8 cellular contexts compared by ENCODE assay signal in the genomic region with DNA sequence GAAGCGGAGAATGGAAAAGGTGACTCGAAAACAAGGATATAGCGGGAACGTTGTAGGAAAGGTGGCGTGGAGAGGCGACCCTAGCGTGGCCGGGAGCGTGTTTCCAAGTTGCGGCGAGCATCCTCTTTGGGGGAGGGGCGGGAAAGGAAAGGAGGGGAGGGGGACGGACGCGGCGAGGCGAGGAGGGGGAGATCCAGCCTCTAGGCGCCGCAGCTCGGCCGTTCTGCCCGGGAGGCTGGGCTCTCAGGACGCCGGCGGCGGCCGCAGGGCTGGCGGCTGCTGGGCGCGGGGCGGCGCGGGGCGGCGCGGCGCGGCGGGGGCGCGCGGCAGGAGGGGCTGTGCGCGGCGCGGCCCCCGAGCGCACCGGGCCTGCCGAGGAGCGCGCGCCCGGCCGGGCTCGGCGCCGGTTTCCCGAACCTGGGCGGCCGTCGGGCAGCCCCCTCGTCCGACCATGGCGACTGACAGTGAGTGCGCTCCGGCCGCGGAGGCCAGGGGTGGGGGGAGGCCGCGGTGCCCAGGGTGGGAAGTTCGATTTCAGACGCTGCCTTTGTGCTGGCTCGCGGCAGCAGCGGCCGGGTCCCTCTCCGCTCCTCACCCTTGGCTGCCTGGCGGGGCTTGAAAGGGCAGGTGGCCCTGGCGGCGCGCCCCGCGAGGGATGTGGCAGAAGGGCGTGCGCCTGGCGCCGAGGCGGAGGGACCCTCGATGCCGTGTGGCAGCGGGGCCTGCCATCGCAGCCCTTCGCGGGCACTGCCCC. TPM values are rescaled to one million over a fixed set of nuclear protein-coding genes. Genes with fewer than 3 reads are reported as not detected.
A peak's percentile ranks its signal among the peaks of the same experiment; 100 is the strongest.
DNase-seq lines count a peak whose midpoint lies in the region; ATAC-seq and TF ChIP-seq lines count a peak whose summit lies in the region.

SYT16 (plus strand) TSS at position 357 of the 754 bp plus-strand sequence.

- H2AFZ ChIP-seq in fibroblast of lung (ENCODE audit: low read length) = peak within 1 kb of the TSS; percentile 57
- no peak within 1 kb of the TSS for H2AFZ ChIP-seq in osteoblast (ENCODE audit: low read length)

- no peak for TF ChIP-seq CTCF in WERI-Rb-1 (IDR thresholded peaks at IDR 0.05; ENCODE audit: low read depth, low read length)
- no peak for TF ChIP-seq CTCF in fibroblast of lung (conservative IDR thresholded peaks at IDR 0.05 in 1 of 2, IDR thresholded peaks at IDR 0.05 in 1 of 2; ENCODE audit: low read depth in 1 of 2, low read length in 2 of 2)
- no peak for TF ChIP-seq CTCF in osteoblast (IDR thresholded peaks at IDR 0.05; ENCODE audit: extremely low read depth, low read depth, low read length)

- H3K27ac ChIP-seq in WERI-Rb-1 (no peak within 1 kb of the TSS), fibroblast of lung (ENCODE audit: insufficient read depth, low read length) (no peak within 1 kb of the TSS), osteoblast (ENCODE audit: low read depth, low read length) (no peak within 1 kb of the TSS)

- no peak within 1 kb of the TSS for H3K9ac ChIP-seq in fibroblast of lung (ENCODE audit: insufficient read depth, low read length)

- no peaks in the 10 kb centered on the region for H3K79me2 ChIP-seq in fibroblast of lung (ENCODE audit: control insufficient read depth, insufficient read depth, low read length)
- H3K79me2 ChIP-seq in osteoblast (ENCODE audit: insufficient read depth, low read length) = no peaks in the 10 kb centered on the region

- H4K20me1 ChIP-seq in fibroblast of lung (ENCODE audit: control insufficient read depth, extremely low read depth, insufficient read depth, low read length) (no peaks in the 10 kb centered on the region), osteoblast (ENCODE audit: insufficient read depth, low read length) (no peaks in the 10 kb centered on the region)

- ATAC-seq in GM21390 (IDR thresholded peaks at IDR 0.05; ENCODE audit: unreplicated experiment) = no peak

- H3K36me3 ChIP-seq in WERI-Rb-1 = no peaks in the 10 kb centered on the region
- no peaks in the 10 kb centered on the region for H3K36me3 ChIP-seq in fibroblast of lung (ENCODE audit: control insufficient read depth, insufficient read depth, low read length)
- no peaks in the 10 kb centered on the region for H3K36me3 ChIP-seq in osteoblast (ENCODE audit: insufficient read depth, low read length)

- H3K4me2 ChIP-seq in fibroblast of lung (ENCODE audit: extremely low read depth, insufficient read depth, low read length) (peak within 1 kb of the TSS; percentile 75), osteoblast (ENCODE audit: insufficient read depth, low read length) (peak within 1 kb of the TSS; percentile 66)

- no peaks in the 10 kb centered on the region for H3K4me1 ChIP-seq in fibroblast of lung (ENCODE audit: control insufficient read depth, extremely low read depth, insufficient read depth, low read length)
- H3K4me1 ChIP-seq in osteoblast (ENCODE audit: insufficient read depth, low read length) = no peaks in the 10 kb centered on the region

- DNase-seq in DMS53 (lab: John Stamatoyannopoulos, UW) = peak; percentile 53
- DNase-seq in DMS53 treated with DMSO at 0.1 percent for 48 hours (lab: John Stamatoyannopoulos, UW; ENCODE audit: unreplicated experiment) = no peak
- peak; percentile 37 for DNase-seq in WERI-Rb-1
- peak in 1 of 2 donors; percentile 7 for DNase-seq in fibroblast of lung (ENCODE audit: low read depth in 2 of 2)
- DNase-seq in osteoblast (ENCODE audit: insufficient read length, low spot score, missing footprints) = peak; percentile 92
- DNase-seq in cerebellar nuclear complex (lab: John Stamatoyannopoulos, UW) = no peak
- DNase-seq in amniotic stem cell (lab: John Stamatoyannopoulos, UW) = no peak

- H3K27me3 ChIP-seq in WERI-Rb-1 (ENCODE audit: insufficient read depth, low read depth, severe bottlenecking) = peaks cover 6% of the 10 kb centered on the region
- peaks cover 11% of the 10 kb centered on the region for H3K27me3 ChIP-seq in fibroblast of lung (ENCODE audit: control insufficient read depth, insufficient read depth, low read length)
- peaks cover 46% of the 10 kb centered on the region for H3K27me3 ChIP-seq in osteoblast (ENCODE audit: insufficient read depth, low read length)

- peak within 1 kb of the TSS; percentile 48 for H3K4me3 ChIP-seq in WERI-Rb-1 (ENCODE audit: low read depth, low read length)
- peak within 1 kb of the TSS; percentile 7 to 57 (median 44) for H3K4me3 ChIP-seq in fibroblast of lung (replicated peaks in 1 of 4; ENCODE audit: control extremely low read depth in 1 of 4, insufficient read depth in 1 of 4, low read depth in 3 of 4, low read length in 4 of 4)
- peak within 1 kb of the TSS; percentile 64 for H3K4me3 ChIP-seq in osteoblast (ENCODE audit: insufficient read depth, low read length)

- H3K9me3 ChIP-seq in WERI-Rb-1 (ENCODE audit: severe bottlenecking) = no peaks in the 10 kb centered on the region
- H3K9me3 ChIP-seq in fibroblast of lung (ENCODE audit: control insufficient read depth, insufficient read depth, low read depth, low read length) = no peaks in the 10 kb centered on the region
- no peaks in the 10 kb centered on the region for H3K9me3 ChIP-seq in osteoblast (ENCODE audit: low read depth, low read length)

RNA-seq across cellular contexts. Expression of gene SYT16, which starts in this region (rescaled TPM):
- total RNA-seq in fibroblast of lung (0.26 and 1.2 TPM in 2 replicates), osteoblast (0.29 and 0.72 TPM in 2 replicates)
- 0.19 and 0.61 TPM in 2 replicates for polyA plus RNA-seq in fibroblast of lung
- 0.29 and 0.30 TPM in 2 replicates for polyA plus RNA-seq in fibroblast of lung (2012)
- polyA minus RNA-seq in fibroblast of lung (ENCODE audit: low replicate concordance) = 0.44 TPM in 1 of 2 replicates, not detected in the other

Comparison
In these comparisons a context has a peak if more than half of its experiments do, and no peak if none do; other contexts are left out.
1. DNase-seq: peak in DMS53 (single experiment) and WERI-Rb-1 (single experiment); none in DMS53 treated with DMSO at 0.1 percent for 48 hours (single experiment), cerebellar nuclear complex (0 of 2) and amniotic stem cell (single experiment).
2. Peak in DNase-seq, H3K4me3 ChIP-seq and H3K4me2 ChIP-seq in osteoblast; RNA of the gene not detected or under 1 TPM.
3. Peak in every context shown above with its lines, with median percentiles within 50 percentile points of each other: H3K4me3 ChIP-seq.